Comparison of ENCODE assay signal across 16 cellular contexts in the genomic region with DNA sequence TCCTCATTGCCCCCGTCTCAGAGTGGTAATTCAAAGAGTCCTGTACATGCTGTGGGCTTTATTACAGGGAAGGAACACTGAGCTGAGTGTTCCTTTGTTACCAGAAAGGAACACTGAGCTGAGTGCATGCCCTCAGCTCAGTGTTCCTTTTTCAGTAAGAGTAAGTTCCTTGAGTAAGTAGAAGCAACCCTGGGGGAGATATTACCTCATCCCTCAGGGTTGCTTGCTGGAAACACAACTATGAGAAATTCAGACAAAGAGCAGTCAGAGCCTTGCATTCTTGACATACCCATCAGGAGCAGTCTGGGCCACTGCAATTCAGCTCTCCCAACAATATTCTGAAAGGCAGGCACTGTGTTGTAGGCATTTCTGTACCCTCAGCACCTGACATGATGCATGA. TPM values are rescaled to one million over a fixed set of nuclear protein-coding genes. Genes with fewer than 3 reads are reported as not detected.
A peak's percentile ranks its signal among the peaks of the same experiment; 100 is the strongest.
DNase-seq lines count a peak whose midpoint lies in the region; ATAC-seq lines count a peak whose summit lies in the region.
"Had no signal": no experiment of that assay in that cellular context is flagged by ENCODE, and none has a peak within 500 bp of the region (broad histone marks: within the 10 kb centered on the region; RNA-seq: fewer than 3 reads in every experiment).

No MANE protein-coding gene starts in this region.

- H3K4me3 ChIP-seq in HUES6 (ENCODE audit: low read depth, low read length) = no peak overlapping the region
- H3K4me3 ChIP-seq: lower lobe of right lung had no signal

- no peaks in the 10 kb centered on the region for H3K9me3 ChIP-seq in HUES6 (ENCODE audit: control insufficient read depth, insufficient read depth, low read depth, low read length)
- H3K9me3 ChIP-seq: lower lobe of right lung had no signal

- H3K27ac Mint-ChIP-seq in activated T-helper 17 cell treated with anti-CD3 and anti-CD28 coated beads, Interleukin-2, amount 50 U/mL, for 72 hours = no peak overlapping the region
- H3K27ac Mint-ChIP-seq: activated CD4-positive, alpha-beta T cell treated with anti-CD3 and anti-CD28 coated beads for 36 hours; activated naive CD4-positive, alpha-beta T cell treated with anti-CD3 and anti-CD28 coated beads, Interleukin-2, amount 50 U/mL, for 24 hours; IgD-negative memory B cell had no signal

- no peaks in the 10 kb centered on the region for H3K9me3 Mint-ChIP-seq in activated T-helper 17 cell treated with anti-CD3 and anti-CD28 coated beads, Interleukin-2, amount 50 U/mL, for 72 hours
- H3K9me3 Mint-ChIP-seq: activated naive CD4-positive, alpha-beta T cell treated with anti-CD3 and anti-CD28 coated beads, Interleukin-2, amount 50 U/mL, for 24 hours; IgD-negative memory B cell had no signal

- H3K27me3 Mint-ChIP-seq in activated T-helper 17 cell treated with anti-CD3 and anti-CD28 coated beads, Interleukin-2, amount 50 U/mL, for 72 hours = no peaks in the 10 kb centered on the region
- H3K27me3 Mint-ChIP-seq: activated CD4-positive, alpha-beta T cell treated with anti-CD3 and anti-CD28 coated beads for 36 hours; activated naive CD4-positive, alpha-beta T cell treated with anti-CD3 and anti-CD28 coated beads, Interleukin-2, amount 50 U/mL, for 24 hours; IgD-negative memory B cell had no signal

- H3K9ac ChIP-seq in HUES6 (ENCODE audit: low read length) = no peak overlapping the region

- ATAC-seq in GM19452 (IDR thresholded peaks at IDR 0.05; ENCODE audit: unreplicated experiment) (no peak), GM19467 (IDR thresholded peaks at IDR 0.05; ENCODE audit: unreplicated experiment) (no peak), HG03039 (IDR thresholded peaks at IDR 0.05; ENCODE audit: unreplicated experiment) (no peak)
- no peak for ATAC-seq in activated T-helper 17 cell treated with anti-CD3 and anti-CD28 coated beads, Interleukin-2, amount 50 U/mL, for 72 hours (replicated peaks)
- ATAC-seq: activated CD4-positive, alpha-beta T cell treated with anti-CD3 and anti-CD28 coated beads for 36 hours; esophagus mucosa had no signal

- H3K36me3 ChIP-seq in HUES6 (ENCODE audit: control insufficient read depth, insufficient read depth, low read length) = no peaks in the 10 kb centered on the region
- H3K36me3 ChIP-seq: lower lobe of right lung had no signal

- H3K27ac ChIP-seq in HUES6 (ENCODE audit: low read depth, low read length) (peak overlapping the region; percentile 42; the same call in 1 of the 2 replicates), caudate nucleus (ENCODE audit: low read depth, low read length) (peak overlapping the region; percentile 88)
- H3K27ac ChIP-seq: lower lobe of right lung had no signal

- H3K4me3 Mint-ChIP-seq in activated T-helper 17 cell treated with anti-CD3 and anti-CD28 coated beads, Interleukin-2, amount 50 U/mL, for 72 hours = no peak overlapping the region
- H3K4me3 Mint-ChIP-seq: activated CD4-positive, alpha-beta T cell treated with anti-CD3 and anti-CD28 coated beads for 36 hours; activated naive CD4-positive, alpha-beta T cell treated with anti-CD3 and anti-CD28 coated beads, Interleukin-2, amount 50 U/mL, for 24 hours; IgD-negative memory B cell had no signal

- peaks cover 8% of the 10 kb centered on the region for H3K4me1 ChIP-seq in HUES6 (ENCODE audit: control insufficient read depth, insufficient read depth, low read length)
- H3K4me1 ChIP-seq: lower lobe of right lung had no signal

- H3K27me3 ChIP-seq in HUES6 (ENCODE audit: control insufficient read depth, insufficient read depth, low read length) = no peaks in the 10 kb centered on the region

- peak; percentile 40 for DNase-seq in ACHN
- peak in 2 of 61 donors; percentile 25 to 39 for DNase-seq in caudate nucleus (lab: John Stamatoyannopoulos, UW)
- DNase-seq in kidney tubule cell (ENCODE audit: low spot score) = peak; percentile 91
- DNase-seq: activated CD4-positive, alpha-beta T cell treated with anti-CD3 and anti-CD28 coated beads for 36 hours; lower lobe of right lung; NCI-H446 treated with DMSO at 0.1 percent for 48 hours; SHP77 treated with DMSO at 0.1 percent for 48 hours; small intestine had no signal

- in situ Hi-C loops in ACHN (cut with HindIII; ENCODE audit: low pct_ligation_motif_present, low pct_unique_long_range_greater_than_20kb, low sequenced_read_pairs) = loop anchor here (25.0 kb wide), 1 partner anchor 248 kb away; no protein-coding TSS in a partner anchor

- H3K36me3 Mint-ChIP-seq in activated T-helper 17 cell treated with anti-CD3 and anti-CD28 coated beads, Interleukin-2, amount 50 U/mL, for 72 hours (ENCODE audit: low read depth) = no peaks in the 10 kb centered on the region

- no peaks in the 10 kb centered on the region for H3K4me1 Mint-ChIP-seq in activated T-helper 17 cell treated with anti-CD3 and anti-CD28 coated beads, Interleukin-2, amount 50 U/mL, for 72 hours
- H3K4me1 Mint-ChIP-seq: activated naive CD4-positive, alpha-beta T cell treated with anti-CD3 and anti-CD28 coated beads, Interleukin-2, amount 50 U/mL, for 24 hours; IgD-negative memory B cell had no signal

RNA-seq across cellular contexts. Expression of a gene that starts 17.0 kb away (rescaled TPM):
- not detected for total RNA-seq in activated T-helper 17 cell treated with anti-CD3 and anti-CD28 coated beads, Interleukin-2, amount 50 U/mL, for 72 hours
- total RNA-seq: activated CD4-positive, alpha-beta T cell treated with anti-CD3 and anti-CD28 coated beads for 36 hours; esophagus mucosa; lower lobe of right lung had no signal

RNA-seq across cellular contexts. Expression of a gene that starts 53.7 kb away (rescaled TPM):
- total RNA-seq in activated T-helper 17 cell treated with anti-CD3 and anti-CD28 coated beads, Interleukin-2, amount 50 U/mL, for 72 hours = 10 to 100 TPM; 10.7 to 17.5 TPM
